In genomic region chr3:196287405-196288140, GRCh38 we compare ENCODE assay signal across 1 cellular context.
TF ChIP-seq lines count a peak whose summit lies in the region.

Gene PCYT1A, minus strand, starts transcription at chr3:196287726. Its CDS starts 17,195 bp downstream, at chr3:196270531.

TF ChIP-seq in K562, 482 proteins besides CTCF, POLR2A, EP300 and RAD21 (continued from another document and continues in another):
- peak; percentile 53; the same call in 1 of the 2 replicates for TF ChIP-seq ZBTB43 (CRISPR knock-in tag; IDR thresholded peaks at IDR 0.05)
- no peak for TF ChIP-seq DMBX1 (CRISPR knock-in tag; IDR thresholded peaks at IDR 0.05; ENCODE audit: borderline replicate concordance)
- peak; percentile 82 for TF ChIP-seq MAFG (tag; conservative IDR thresholded peaks at IDR 0.05)
- no peak for TF ChIP-seq GATA2 (CRISPR knock-in tag; IDR thresholded peaks at IDR 0.05)
- no peak for TF ChIP-seq FOS (IDR thresholded peaks at IDR 0.05; ENCODE audit: extremely low read depth, insufficient read length)
- peak; percentile 69 for TF ChIP-seq HNRNPLL (IDR thresholded peaks at IDR 0.05; ENCODE audit: low read depth, low read length, poor library complexity, severe bottlenecking)
- 0 out of 2 replicates have a peak, but pooled peaks have one; percentile 23 for TF ChIP-seq ZNF592 (IDR thresholded peaks at IDR 0.05)
- TF ChIP-seq KLF10 (CRISPR knock-in tag; IDR thresholded peaks at IDR 0.05), result no peak
- no peak for TF ChIP-seq U2AF1 (optimal IDR thresholded peaks at IDR 0.05; ENCODE audit: low read depth, low read length)
- TF ChIP-seq HOXB6 (CRISPR knock-in tag; IDR thresholded peaks at IDR 0.05; ENCODE audit: borderline replicate concordance), result no peak
- TF ChIP-seq ZNF12 (CRISPR knock-in tag; IDR thresholded peaks at IDR 0.05), result peak; percentile 73; the same call in 1 of the 2 replicates
- TF ChIP-seq NR4A1 (CRISPR knock-in tag; IDR thresholded peaks at IDR 0.05), result no peak; the same call in 1 of the 2 replicates
- TF ChIP-seq NR4A1 (tag; IDR thresholded peaks at IDR 0.05), result no peak
- 0 out of 2 replicates have a peak, but pooled peaks have one; percentile 59 for TF ChIP-seq ARID2 (IDR thresholded peaks at IDR 0.05)
- TF ChIP-seq XRCC3 (IDR thresholded peaks at IDR 0.05), result no peak
- no peak for TF ChIP-seq HEY1 (CRISPR knock-in tag; IDR thresholded peaks at IDR 0.05; ENCODE audit: borderline replicate concordance)
- TF ChIP-seq SMARCB1 (IDR thresholded peaks at IDR 0.05; ENCODE audit: insufficient read length, low read depth), result no peak
- TF ChIP-seq TCF15 (CRISPR knock-in tag; IDR thresholded peaks at IDR 0.05), result no peak
- peak in 1 of 2 experiments; percentile 64; a peak in 3 of 4 replicates for TF ChIP-seq FOXK2 (conservative IDR thresholded peaks at IDR 0.05 in 1 of 2, IDR thresholded peaks at IDR 0.05 in 1 of 2; ENCODE audit: low read depth in 2 of 2)
- TF ChIP-seq RAD51 (IDR thresholded peaks at IDR 0.05; ENCODE audit: borderline replicate concordance, low read depth), result peak; percentile 9
- TF ChIP-seq FOXP4 (CRISPR knock-in tag; IDR thresholded peaks at IDR 0.05; ENCODE audit: borderline replicate concordance), result 0 out of 2 replicates have a peak, but pooled peaks have one; percentile 48
- peak; percentile 84 for TF ChIP-seq E2F8 (IDR thresholded peaks at IDR 0.05; ENCODE audit: low read depth, partially characterized antibody)
- peak; percentile 72 for TF ChIP-seq XRCC5 (IDR thresholded peaks at IDR 0.05; ENCODE audit: low read depth, low read length)
- no peak for TF ChIP-seq USF2 (CRISPR knock-in tag; IDR thresholded peaks at IDR 0.05)
- TF ChIP-seq POLR2H (tag; IDR thresholded peaks at IDR 0.05; ENCODE audit: low read depth), result peak; percentile 78
- TF ChIP-seq VEZF1 (CRISPR knock-in tag; IDR thresholded peaks at IDR 0.05), result peak; percentile 66
- TF ChIP-seq ZNF324 (CRISPR knock-in tag; IDR thresholded peaks at IDR 0.05), result no peak
- no peak for TF ChIP-seq IRF9 (tag; IDR thresholded peaks at IDR 0.05)
- no peak for TF ChIP-seq EHMT2 (IDR thresholded peaks at IDR 0.05)
- no peak for TF ChIP-seq ZNF668 (CRISPR knock-in tag; IDR thresholded peaks at IDR 0.05)
- TF ChIP-seq MLX (CRISPR knock-in tag; conservative IDR thresholded peaks at IDR 0.05), result no peak
- TF ChIP-seq PRDM10 (IDR thresholded peaks at IDR 0.05; ENCODE audit: partially characterized antibody), result peak; percentile 66
- peak in 1 of 2 experiments; percentile 62; a peak in 1 of 4 replicates for TF ChIP-seq ETV6 (IDR thresholded peaks at IDR 0.05; ENCODE audit: borderline replicate concordance in 1 of 2, low read depth in 2 of 2, low read length in 1 of 2)
- 0 out of 2 replicates have a peak, but pooled peaks have one; percentile 20 for TF ChIP-seq ETV6 (CRISPR knock-in tag; IDR thresholded peaks at IDR 0.05; ENCODE audit: borderline replicate concordance)
- peak; percentile 85; the same call in 1 of the 2 replicates for TF ChIP-seq SIN3B (IDR thresholded peaks at IDR 0.05; ENCODE audit: low read depth)
- no peak for TF ChIP-seq CREB5 (CRISPR knock-in tag; IDR thresholded peaks at IDR 0.05)
- TF ChIP-seq BRD9 (IDR thresholded peaks at IDR 0.05; ENCODE audit: low read depth, partially characterized antibody), result no peak
- peak; percentile 42; the same call in 1 of the 2 replicates for TF ChIP-seq LARP7 (IDR thresholded peaks at IDR 0.05)
